Comparison of ENCODE assay signal across 10 cellular contexts in the genomic region with DNA sequence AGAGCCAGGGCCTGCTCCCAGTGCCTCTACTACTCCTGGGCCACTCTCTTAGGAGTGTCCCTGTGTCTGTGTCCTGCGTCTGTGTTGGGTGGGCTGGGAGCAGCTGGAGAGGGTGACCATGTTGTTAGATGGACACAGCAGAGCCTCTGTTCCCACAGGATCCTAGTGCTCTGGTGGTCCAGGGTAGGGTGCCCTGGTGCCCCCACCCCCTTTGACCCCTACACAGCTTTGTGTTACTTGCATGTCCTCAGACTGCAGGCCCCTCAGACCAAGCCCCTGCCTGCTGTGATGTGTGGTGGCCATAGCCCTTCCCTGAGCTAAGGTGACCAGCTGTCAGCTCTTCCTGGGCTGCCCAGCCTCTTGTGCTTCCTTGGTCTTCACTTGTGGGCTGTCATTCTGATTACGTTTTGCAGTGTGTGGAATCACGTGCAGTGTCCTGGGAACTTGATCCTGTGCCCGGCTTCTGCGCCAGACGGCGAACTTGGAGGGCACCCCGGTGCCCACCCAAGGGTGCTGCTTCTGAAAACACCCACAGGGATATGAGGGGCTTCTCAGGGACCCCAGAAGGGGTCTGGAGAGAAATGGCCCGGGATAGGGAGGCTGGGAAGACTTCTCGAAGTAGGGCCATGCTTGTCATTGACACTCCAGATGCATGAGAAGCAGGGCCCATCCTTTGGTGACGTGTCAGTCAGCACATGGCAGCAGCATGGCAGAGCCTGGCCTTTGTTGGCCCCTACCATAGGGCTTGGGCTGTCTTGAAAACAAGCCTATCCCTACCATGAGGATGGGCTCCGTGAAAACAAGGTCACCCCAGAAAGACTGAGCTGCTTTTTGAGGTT. TPM values are rescaled to one million over a fixed set of nuclear protein-coding genes. Genes with fewer than 3 reads are reported as not detected.
DNase-seq lines count a peak whose midpoint lies in the region; ATAC-seq and TF ChIP-seq lines count a peak whose summit lies in the region.
"Had no signal": no experiment of that assay in that cellular context is flagged by ENCODE, and none has a peak within 500 bp of the region (broad histone marks: within the 10 kb centered on the region; RNA-seq: fewer than 3 reads in every experiment).

No MANE protein-coding gene starts in this region.

- peaks cover 4% of the 10 kb centered on the region for H3K36me3 Mint-ChIP-seq in activated CD4-positive, alpha-beta memory T cell treated with anti-CD3 and anti-CD28 coated beads, Interleukin-2, amount 10 ng/mL, durations not matched to agents 7 days and 5 days (ENCODE audit: low read depth)

- H4K20me1 ChIP-seq in HCT116 (ENCODE audit: insufficient read depth): no peaks in the 10 kb centered on the region

- peak overlapping the region; percentile 91 for H3K4me3 Mint-ChIP-seq in activated CD4-positive, alpha-beta memory T cell treated with anti-CD3 and anti-CD28 coated beads, Interleukin-2, amount 10 ng/mL, durations not matched to agents 7 days and 5 days

- H3K79me2 ChIP-seq in HCT116 (ENCODE audit: insufficient read depth, low read length): peaks cover 29% of the 10 kb centered on the region

- peaks cover 14% of the 10 kb centered on the region for H3K27me3 Mint-ChIP-seq in activated CD4-positive, alpha-beta memory T cell treated with anti-CD3 and anti-CD28 coated beads, Interleukin-2, amount 10 ng/mL, durations not matched to agents 7 days and 5 days

- CTCF ChIA-PET in HCT116 (lab: Charles Lee): no interaction called here
- CTCF ChIA-PET in activated CD4-positive, alpha-beta memory T cell treated with anti-CD3 and anti-CD28 coated beads, Interleukin-2, amount 10 ng/mL, durations not matched to agents 7 days and 5 days (lab: Charles Lee): no interaction called here

- no peak for TF ChIP-seq RAD21 in HCT116 (IDR thresholded peaks at IDR 0.05; ENCODE audit: low read depth)

- POLR2A ChIA-PET in HCT116 (lab: Charles Lee): interaction anchor here (0.6 kb wide), 1 partner anchor 28 kb away, joined by 3 read pairs; no protein-coding TSS in a partner anchor
- POLR2A ChIA-PET in activated CD4-positive, alpha-beta memory T cell treated with anti-CD3 and anti-CD28 coated beads, Interleukin-2, amount 10 ng/mL, durations not matched to agents 7 days and 5 days (lab: Charles Lee): interaction anchor here (1.1 to 2.6 kb wide), 7 partner anchors 10 to 95 kb away, joined by 3 to 41 read pairs (median 6); a partner anchor contains a TSS

- H3K27ac Mint-ChIP-seq in activated CD4-positive, alpha-beta memory T cell treated with anti-CD3 and anti-CD28 coated beads, Interleukin-2, amount 10 ng/mL, durations not matched to agents 7 days and 5 days: peak overlapping the region; percentile 81

- H3K9me3 Mint-ChIP-seq in activated CD4-positive, alpha-beta memory T cell treated with anti-CD3 and anti-CD28 coated beads, Interleukin-2, amount 10 ng/mL, durations not matched to agents 7 days and 5 days: no peaks in the 10 kb centered on the region

- no peak for TF ChIP-seq POLR2A in HCT116 (IDR thresholded peaks at IDR 0.05; ENCODE audit: borderline replicate concordance, extremely low read depth, insufficient read depth, insufficient read length)

- peaks cover 32% of the 10 kb centered on the region for H3K4me1 Mint-ChIP-seq in activated CD4-positive, alpha-beta memory T cell treated with anti-CD3 and anti-CD28 coated beads, Interleukin-2, amount 10 ng/mL, durations not matched to agents 7 days and 5 days

- H3K4me3 ChIP-seq in HCT116 (replicated peaks in 1 of 2; ENCODE audit: low read depth in 1 of 2, low read length in 2 of 2) (peak overlapping the region; percentile 96 to 99), right atrium auricular region (peak overlapping the region; percentile 1 to 93), skeletal muscle tissue (ENCODE audit: low read length in 3 of 3) (peak overlapping the region; percentile 93 to 95 (median 95))

- H3K27ac ChIP-seq in HCT116 (ENCODE audit: low read depth, low read length) (no peak overlapping the region), right atrium auricular region (peak overlapping the region; percentile 95 to 99), skeletal muscle tissue (ENCODE audit: low read depth, low read length) (peak overlapping the region; percentile 99)

- BruUV-seq in HCT116 (replicated peaks; lab: Mats Ljungman, UMichigan): no TSS peak

- RAD21 ChIA-PET in HCT116 (lab: Charles Lee; ENCODE audit: low non-redundant PET in 1 of 2, low total read pairs in 2 of 2, uncharacterized antibody in 2 of 2, unreplicated experiment in 2 of 2): no interaction called here

- intact Hi-C loops in HCT116 (cut with micrococcal nuclease): no loop called here

- no peak overlapping the region for H2AFZ ChIP-seq in HCT116 (ENCODE audit: low read depth, low read length, poor library complexity, severe bottlenecking)

- peak overlapping the region; percentile 94 for H3K9ac ChIP-seq in HCT116 (ENCODE audit: low read length)
- H3K9ac ChIP-seq in skeletal muscle tissue (ENCODE audit: low read depth in 1 of 3, low read length in 3 of 3): peak overlapping the region; percentile 94 to 99 (median 99)

- no peak for TF ChIP-seq CTCF in HCT116 (IDR thresholded peaks at IDR 0.05 in 2 of 3, conservative IDR thresholded peaks at IDR 0.05 in 1 of 3; ENCODE audit: borderline replicate concordance in 1 of 3, insufficient read depth in 1 of 3, low read depth in 2 of 3, low read length in 2 of 3)
- no peak for TF ChIP-seq CTCF in right atrium auricular region (IDR thresholded peaks at IDR 0.05)

- H3K27me3 ChIP-seq in HCT116 (ENCODE audit: insufficient read depth, low read length) (no peaks in the 10 kb centered on the region), right atrium auricular region (no peaks in the 10 kb centered on the region), skeletal muscle tissue (ENCODE audit: control insufficient read depth in 3 of 3, insufficient read depth in 3 of 3, low read length in 3 of 3) (peaks cover 0 to 5% (median 0%) of the 10 kb centered on the region in 3 donors)

- H3K4me1 ChIP-seq in HCT116 (ENCODE audit: control insufficient read depth in 1 of 2, insufficient read depth in 2 of 2, low read length in 2 of 2): peaks cover 6 to 22% of the 10 kb centered on the region in 2 experiments; a peak in 3 of 4 replicates
- peaks cover 0 to 42% of the 10 kb centered on the region in 2 donors for H3K4me1 ChIP-seq in right atrium auricular region
- peaks cover 23 to 55% (median 52%) of the 10 kb centered on the region in 3 donors for H3K4me1 ChIP-seq in skeletal muscle tissue (ENCODE audit: control insufficient read depth in 3 of 3, insufficient read depth in 3 of 3, low read length in 3 of 3)

- H3K9me3 ChIP-seq in HCT116 (ENCODE audit: control insufficient read depth in 1 of 2, insufficient read depth in 1 of 2, low read depth in 1 of 2, low read length in 2 of 2) (no peaks in the 10 kb centered on the region), right atrium auricular region (no peaks in the 10 kb centered on the region), skeletal muscle tissue (ENCODE audit: control insufficient read depth in 3 of 3, low read length in 3 of 3) (no peaks in the 10 kb centered on the region)

- DNase-seq in HCT116 (ENCODE audit: low read depth, low spot score) (no peak), right atrium auricular region (ENCODE audit: low spot score) (no peak), COLO668 (lab: John Stamatoyannopoulos, UW; ENCODE audit: unreplicated experiment) (no peak), NCI-H345 (lab: John Stamatoyannopoulos, UW) (no peak), AML-193 (lab: John Stamatoyannopoulos, UW) (no peak)
- no peak for DNase-seq in activated CD4-positive, alpha-beta memory T cell treated with anti-CD3 and anti-CD28 coated beads, Interleukin-2, amount 10 ng/mL, durations not matched to agents 7 days and 5 days
- DNase-seq: NCI-H510A; stimulated activated CD4-positive, alpha-beta T cell treated with anti-CD3 and anti-CD28 coated beads, Interleukin-1b, Interleukin-23, amount 100 ng/mL, for 48 hours had no signal

- ATAC-seq in HCT116 (no peak), GM21528 (IDR thresholded peaks at IDR 0.05; ENCODE audit: low FRiP score, unreplicated experiment) (no peak)

- H3K9me2 ChIP-seq in HCT116 (ENCODE audit: insufficient read depth): no peaks in the 10 kb centered on the region

- H3K4me2 ChIP-seq in HCT116 (ENCODE audit: low read length): peak overlapping the region; percentile 96

- no peaks in the 10 kb centered on the region for H3K36me3 ChIP-seq in HCT116 (ENCODE audit: control insufficient read depth in 1 of 2, insufficient read depth in 2 of 2, low read length in 2 of 2)
- peaks cover 6% of the 10 kb centered on the region for H3K36me3 ChIP-seq in right atrium auricular region
- peaks cover 0 to 22% (median 4%) of the 10 kb centered on the region in 3 donors for H3K36me3 ChIP-seq in skeletal muscle tissue (ENCODE audit: control insufficient read depth in 3 of 3, insufficient read depth in 3 of 3, low read length in 3 of 3)

TF ChIP-seq in HCT116, 20 proteins besides CTCF, POLR2A, EP300 and RAD21:
- TF ChIP-seq EZH2 (IDR thresholded peaks at IDR 0.05): no peak
TF ChIP-seq in HCT116: peak in this region for 0.

RNA-seq across cellular contexts. Expression of a gene that starts 1.5 kb away (rescaled TPM):
- total RNA-seq in HCT116 (2021; ENCODE audit: unreplicated experiment) (17.0 TPM), right atrium auricular region (100 to 1,000 TPM in 1 of 2 donors, 10 to 100 TPM in 1; 95.2 to 101 TPM), skeletal muscle tissue (13.6 TPM)
- polyA plus RNA-seq in HCT116 (2012): 14.7 and 15.6 TPM in 2 replicates
- 10 to 100 TPM; 39.1 to 44.5 TPM for total RNA-seq in activated CD4-positive, alpha-beta memory T cell treated with anti-CD3 and anti-CD28 coated beads, Interleukin-2, amount 10 ng/mL, durations not matched to agents 7 days and 5 days

RNA-seq across cellular contexts. Expression of a gene that starts 5.8 kb away (rescaled TPM):
- total RNA-seq in HCT116 (2021; ENCODE audit: unreplicated experiment): 42.8 TPM
- polyA plus RNA-seq in HCT116 (2012): 31.1 and 33.4 TPM in 2 replicates
- total RNA-seq in activated CD4-positive, alpha-beta memory T cell treated with anti-CD3 and anti-CD28 coated beads, Interleukin-2, amount 10 ng/mL, durations not matched to agents 7 days and 5 days: under 1 TPM; 0.58 to 0.71 TPM
- total RNA-seq in right atrium auricular region: 10 to 100 TPM; 16.7 to 35.8 TPM
- 49.6 TPM for total RNA-seq in skeletal muscle tissue

RNA-seq across cellular contexts. Expression of a gene that starts 57.6 kb away (rescaled TPM):
- total RNA-seq in HCT116 (2021; ENCODE audit: unreplicated experiment) (43.8 TPM), right atrium auricular region (10 to 100 TPM in 1 of 2 donors, 1 to 10 TPM in 1; 8.3 to 12.1 TPM), skeletal muscle tissue (38.1 TPM)
- 24.2 and 25.3 TPM in 2 replicates for polyA plus RNA-seq in HCT116 (2012)
- 10 to 100 TPM; 40.4 to 41.1 TPM for total RNA-seq in activated CD4-positive, alpha-beta memory T cell treated with anti-CD3 and anti-CD28 coated beads, Interleukin-2, amount 10 ng/mL, durations not matched to agents 7 days and 5 days

Comparison
In these comparisons a context has a peak if more than half of its experiments do, and no peak if none do; other contexts are left out.
1. H3K4me3 ChIP-seq: peak in every context shown above with its lines; median percentile 98 in HCT116; 95 in skeletal muscle tissue; 47 in right atrium auricular region.
2. RNA of a gene that starts 5.8 kb away (total RNA-seq): 49.6 TPM in skeletal muscle tissue (single experiment), 42.8 TPM in HCT116 (single experiment) and 16.7 to 35.8 TPM in right atrium auricular region; 0.58 to 0.71 TPM in activated CD4-positive, alpha-beta memory T cell treated with anti-CD3 and anti-CD28 coated beads, Interleukin-2, amount 10 ng/mL, durations not matched to agents 7 days and 5 days; every median in the first group is over 10 times any median in the second.